ENCODE assay signal across 30 cellular contexts in genomic region chr4:137309424-137309823, GRCh38.
"Had no signal": no experiment of that assay in that cellular context is flagged by ENCODE, and none has a peak within 500 bp of the region (broad histone marks: within the 10 kb centered on the region; RNA-seq: fewer than 3 reads in every experiment).

No MANE protein-coding gene starts in this region.

- H3K4me3 ChIP-seq: adrenal gland, body of pancreas, breast epithelium had no signal

- H3K27me3 ChIP-seq: adrenal gland, body of pancreas, breast epithelium had no signal

- H3K27ac ChIP-seq: adrenal gland, body of pancreas, WERI-Rb-1 had no signal

- DNase-seq: activated CD4-positive, alpha-beta memory T cell treated with anti-CD3 and anti-CD28 coated beads, Interleukin-2, amount 10 ng/mL, durations not matched to agents 7 days and 5 days; activated CD4-positive, alpha-beta T cell treated with anti-CD3 and anti-CD28 coated beads for 1 hour; activated CD4-positive, alpha-beta T cell treated with anti-CD3 and anti-CD28 coated beads for 48 hours; activated CD4-positive, CD25-positive, alpha-beta regulatory T cell; activated CD8-positive, alpha-beta memory T cell treated with anti-CD3 and anti-CD28 coated beads for 24 hours; activated effector memory CD4-positive, alpha-beta T cell treated with anti-CD3 and anti-CD28 coated beads, Interleukin-2, amount 50 U/mL, for 16 hours; activated naive CD4-positive, alpha-beta T cell; activated naive CD4-positive, alpha-beta T cell treated with anti-CD3 and anti-CD28 coated beads, Interleukin-2, amount 50 U/mL, for 16 hours; activated naive CD8-positive, alpha-beta T cell treated with anti-CD3 and anti-CD28 coated beads, Interleukin-2, amount 10 ng/mL, durations not matched to agents 7 days and 5 days; activated T-cell treated with anti-CD3 and anti-CD28 coated beads, Interleukin-2, amount 50 U/mL, for 1 hour; activated T-cell treated with anti-CD3 and anti-CD28 coated beads, Interleukin-2, amount 50 U/mL, for 72 hours; adrenal gland; body of pancreas; KG1; NCI-H1048; NCI-H1105 treated with DMSO at 0.1 percent for 48 hours; NCI-H1436; NCI-H1694; NCI-H1930; NCI-H345; NCI-H524 treated with DMSO at 0.1 percent for 48 hours; SHP77 treated with DMSO at 0.1 percent for 48 hours; SW 1271; T-helper 1 cell; T-helper 2 cell; T-helper 9 cell; WERI-Rb-1 had no signal

- H3K9me3 ChIP-seq: body of pancreas, breast epithelium had no signal

- ATAC-seq: activated T-cell treated with anti-CD3 and anti-CD28 coated beads, Interleukin-2, amount 50 U/mL, for 72 hours; activated T-helper 17 cell treated with anti-CD3 and anti-CD28 coated beads, Interleukin-2, amount 50 U/mL, for 72 hours; body of pancreas; Panc1 had no signal

- H3K36me3 ChIP-seq: adrenal gland, breast epithelium, WERI-Rb-1 had no signal

- H3K4me1 ChIP-seq: adrenal gland, body of pancreas, breast epithelium had no signal
